In the genomic region with DNA sequence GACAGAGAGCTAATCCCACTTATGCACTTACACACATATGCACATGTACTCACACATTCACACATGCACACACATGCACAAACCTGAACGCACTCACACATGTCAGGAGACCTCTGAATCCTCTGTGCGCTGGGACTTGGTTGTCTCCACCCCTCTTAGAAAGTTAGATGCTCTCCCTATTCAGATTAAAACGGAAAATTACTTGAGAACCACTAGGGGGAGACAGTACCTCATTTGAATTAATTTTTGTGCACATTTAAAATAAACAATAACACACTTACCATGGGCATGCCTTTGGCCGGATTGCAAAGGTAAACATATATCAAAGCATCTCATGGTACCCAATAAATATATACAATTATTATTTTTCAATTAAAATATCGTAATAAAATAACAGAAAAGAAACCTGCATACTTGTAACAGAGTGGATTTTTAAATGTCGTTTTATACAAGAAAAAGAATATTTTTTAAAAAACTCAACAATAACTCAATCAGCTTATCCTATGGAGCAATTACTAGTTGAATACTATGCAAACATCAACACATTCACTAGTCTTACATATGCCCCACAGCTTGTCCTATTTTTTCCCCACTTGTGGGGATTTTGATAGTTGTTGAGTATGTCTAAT, we compare ENCODE assay signal across 8 cellular contexts. TPM values are rescaled to one million over a fixed set of nuclear protein-coding genes. Genes with fewer than 3 reads are reported as not detected.
DNase-seq lines count a peak whose midpoint lies in the region; ATAC-seq, FAIRE-seq and TF ChIP-seq lines count a peak whose summit lies in the region.

No MANE protein-coding gene starts in this region.

- H3K36me3 ChIP-seq in small intestine (ENCODE audit: control insufficient read depth in 2 of 2, insufficient read depth in 2 of 2, low read length in 2 of 2), result no peaks in the 10 kb centered on the region
- no peaks in the 10 kb centered on the region for H3K36me3 ChIP-seq in gastrocnemius medialis

- intact Hi-C loops in gastrocnemius medialis (cut with DNase I; ENCODE audit: low total_unique reads), result no loop called here

- H3K27ac ChIP-seq in small intestine (ENCODE audit: low read depth in 1 of 2, low read length in 1 of 2) (no peak overlapping the region), gastrocnemius medialis (no peak overlapping the region)

- in situ Hi-C loops in gastrocnemius medialis (cut with MboI; ENCODE audit: low sequenced_read_pairs in 4 of 4), result no loop called here

- H3K27me3 ChIP-seq in small intestine (ENCODE audit: control insufficient read depth in 2 of 2, insufficient read depth in 2 of 2, low read length in 2 of 2) (peaks cover 0 to 1% of the 10 kb centered on the region in 2 donors), gastrocnemius medialis (peaks cover 0 to 3% (median 0%) of the 10 kb centered on the region in 3 donors)

- no peaks in the 10 kb centered on the region for H3K4me1 ChIP-seq in small intestine (ENCODE audit: control insufficient read depth in 2 of 2, insufficient read depth in 1 of 2, low read depth in 1 of 2, low read length in 1 of 2)
- no peaks in the 10 kb centered on the region for H3K4me1 ChIP-seq in gastrocnemius medialis

- TF ChIP-seq CTCF in GM12865 (IDR thresholded peaks at IDR 0.05; ENCODE audit: insufficient read depth, low read depth, low read length, missing control alignments) (peak; percentile 56), gastrocnemius medialis (IDR thresholded peaks at IDR 0.05 in 4 of 5, conservative IDR thresholded peaks at IDR 0.05 in 1 of 5) (peak in 2 of 5 experiments; percentile 9 to 38)

- ATAC-seq in HG03521 (IDR thresholded peaks at IDR 0.05; ENCODE audit: unreplicated experiment), result no peak
- ATAC-seq in gastrocnemius medialis, result no peak

- WGBS in small intestine, 3 donors, result 29 to 34% (median 31%) methylated on average over 6 of the region's 6 CpGs

- H3K4me3 ChIP-seq in GM12865 (ENCODE audit: low read depth, low read length) (no peak overlapping the region), small intestine (ENCODE audit: low read depth in 1 of 2, low read length in 2 of 2) (no peak overlapping the region), gastrocnemius medialis (no peak overlapping the region)

- no peak for TF ChIP-seq POLR2A in gastrocnemius medialis (IDR thresholded peaks at IDR 0.05)

- DNase-seq in A172 (ENCODE audit: low spot score) (peak; percentile 45), GM12865 (ENCODE audit: low read depth) (peak; percentile 60), NCI-H748 treated with DMSO at 0.1 percent for 48 hours (lab: John Stamatoyannopoulos, UW) (peak; percentile 12), small intestine (peak; percentile 17), gastrocnemius medialis (no peak)
- no peak for DNase-seq in activated CD4-positive, CD25-positive, alpha-beta regulatory T cell treated with anti-CD3 and anti-CD28 coated beads, Interleukin-2, amount 50 U/mL, for 72 hours

- peak; percentile 80 for FAIRE-seq in endometrium (lab: Jason Lieb, UNC)
- FAIRE-seq in small intestine (lab: Jason Lieb, UNC), result no peak

- H3K9me3 ChIP-seq in small intestine (ENCODE audit: control insufficient read depth, low read depth) (no peaks in the 10 kb centered on the region), gastrocnemius medialis (no peaks in the 10 kb centered on the region)

RNA-seq across cellular contexts. Expression of gene LILRB4, which starts 9.5 kb away (rescaled TPM):
- not detected in 2 replicates for total RNA-seq in A172 (2014; rRNA removed; shearing (Covaris generic))
- polyA plus RNA-seq in small intestine, result 1 to 10 TPM; 1.1 to 4.6 (median 4.1) TPM
- 1 to 10 TPM in 2 of 4 donors, under 1 TPM in 2; 0.24 to 4.0 (median 1.0) TPM for total RNA-seq in gastrocnemius medialis

RNA-seq across cellular contexts. Expression of gene LILRB1, which starts 23.0 kb away (rescaled TPM):
- not detected in 2 replicates for total RNA-seq in A172 (2014; rRNA removed; shearing (Covaris generic))
- polyA plus RNA-seq in small intestine, result 1 to 10 TPM in 1 of 3 donors, under 1 TPM in 2; 0.45 to 2.8 (median 0.81) TPM
- under 1 TPM in 2 of 4 donors, not detected in 2; 0.39 to 0.69 TPM for total RNA-seq in gastrocnemius medialis

RNA-seq across cellular contexts. Expression of gene LILRA1, which starts 59.9 kb away (rescaled TPM):
- total RNA-seq in A172 (2014; rRNA removed; shearing (Covaris generic)), result not detected in 2 replicates
- polyA plus RNA-seq in small intestine, result under 1 TPM; 0.22 to 0.54 (median 0.30) TPM
- under 1 TPM in 2 of 4 donors, not detected in 2; 0.40 to 0.62 TPM for total RNA-seq in gastrocnemius medialis

Comparison
In these comparisons a context has a peak if more than half of its experiments do, and no peak if none do; other contexts are left out.
1. DNase-seq: peak in A172 (single experiment), GM12865 (single experiment), NCI-H748 treated with DMSO at 0.1 percent for 48 hours (single experiment) and small intestine (single experiment); none in activated CD4-positive, CD25-positive, alpha-beta regulatory T cell treated with anti-CD3 and anti-CD28 coated beads, Interleukin-2, amount 50 U/mL, for 72 hours (single experiment) and gastrocnemius medialis (0 of 2).